ENCODE assay signal across 8 cellular contexts in the genomic region with DNA sequence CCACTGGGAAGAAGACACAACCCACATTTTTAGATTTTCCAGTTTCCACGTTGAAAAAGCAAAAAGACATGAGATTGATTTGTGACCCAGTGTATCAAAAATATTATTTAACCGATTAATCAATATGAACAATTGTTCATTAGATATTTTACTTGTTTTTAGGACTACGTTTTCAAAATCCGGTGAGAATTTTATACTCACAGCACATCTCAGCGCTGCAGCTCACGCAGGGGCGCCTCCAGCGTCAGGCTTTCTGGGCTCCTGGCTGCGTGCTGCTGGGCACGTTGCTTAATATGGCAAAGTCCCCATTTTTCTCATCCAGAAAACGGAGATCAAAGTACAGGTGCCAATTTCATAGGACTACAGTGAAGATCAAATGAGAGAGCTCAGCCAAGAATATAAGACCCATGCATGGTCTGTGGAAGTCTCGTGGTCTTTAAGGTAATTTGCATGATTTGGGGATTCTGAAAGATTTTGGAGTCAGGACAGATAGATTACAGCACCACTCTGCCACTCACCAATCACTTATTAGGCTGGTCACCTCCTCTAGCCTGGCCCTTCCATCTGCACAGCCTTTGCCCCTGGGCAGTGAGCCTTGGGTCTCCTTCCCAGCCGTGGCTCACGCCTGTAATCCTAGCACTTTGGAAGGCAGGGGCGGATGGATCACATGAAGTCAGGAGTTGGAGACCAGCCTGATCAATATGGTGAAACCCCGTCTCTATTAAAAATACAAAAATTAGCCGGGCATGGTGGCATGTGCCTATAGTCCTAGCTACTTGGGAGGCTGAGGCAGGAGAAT. TPM values are rescaled to one million over a fixed set of nuclear protein-coding genes. Genes with fewer than 3 reads are reported as not detected.
DNase-seq lines count a peak whose midpoint lies in the region; ATAC-seq and TF ChIP-seq lines count a peak whose summit lies in the region.

No MANE protein-coding gene starts in this region.

- TF ChIP-seq CTCF in AG04449 (IDR thresholded peaks at IDR 0.05; ENCODE audit: insufficient read depth, low read length, missing control alignments) (peak; percentile 18), heart left ventricle (IDR thresholded peaks at IDR 0.05) (peak in 1 of 12 donors; percentile 11), psoas muscle (IDR thresholded peaks at IDR 0.05) (no peak), GM13976 (IDR thresholded peaks at IDR 0.05; ENCODE audit: borderline replicate concordance, control extremely low read depth, extremely low read depth, insufficient read depth, missing control alignments) (no peak)

- H3K9me3 Mint-ChIP-seq in activated CD4-positive, alpha-beta memory T cell treated with anti-CD3 and anti-CD28 coated beads, Interleukin-2, amount 10 ng/mL, durations not matched to agents 7 days and 5 days = no peaks in the 10 kb centered on the region

- 26 to 29% (median 27%) methylated on average over 17 of the region's 17 CpGs for WGBS in heart left ventricle, 4 donors
- WGBS in psoas muscle, 3 donors = 18 to 21% (median 18%) methylated on average over 17 of the region's 17 CpGs

- peaks cover 6% of the 10 kb centered on the region for H3K27me3 Mint-ChIP-seq in activated CD4-positive, alpha-beta memory T cell treated with anti-CD3 and anti-CD28 coated beads, Interleukin-2, amount 10 ng/mL, durations not matched to agents 7 days and 5 days

- peak overlapping the region; percentile 76 for H3K4me3 Mint-ChIP-seq in activated CD4-positive, alpha-beta memory T cell treated with anti-CD3 and anti-CD28 coated beads, Interleukin-2, amount 10 ng/mL, durations not matched to agents 7 days and 5 days

- intact Hi-C loops in heart left ventricle (cut with DNase I) (loop anchor here in 3 of 10 donors (1.0 to 5.0 kb wide), 4 partner anchors 20 to 50 kb away; partner anchors contain the start of genes IMP4 (in 2 of the 3) and PTPN18 (in 1 of the 3)), psoas muscle (cut with DNase I) (no loop called here)

- H3K27ac ChIP-seq in heart left ventricle (peak overlapping the region; percentile 79 to 94 (median 89)), psoas muscle (peak overlapping the region; percentile 71)

- H3K27me3 ChIP-seq in heart left ventricle (no peaks in the 10 kb centered on the region), psoas muscle (ENCODE audit: insufficient read depth in 3 of 3, low read length in 2 of 3) (no peaks in the 10 kb centered on the region)

- H3K4me3 ChIP-seq in AG04449 (ENCODE audit: low read depth, low read length) = peak overlapping the region; percentile 72
- H3K4me3 ChIP-seq in heart left ventricle = peak overlapping the region; percentile 36 to 84 (median 74)
- peak overlapping the region; percentile 78 for H3K4me3 ChIP-seq in psoas muscle

- H3K27ac Mint-ChIP-seq in activated CD4-positive, alpha-beta memory T cell treated with anti-CD3 and anti-CD28 coated beads, Interleukin-2, amount 10 ng/mL, durations not matched to agents 7 days and 5 days = no peak overlapping the region

- peaks cover 16% of the 10 kb centered on the region for H3K4me1 Mint-ChIP-seq in activated CD4-positive, alpha-beta memory T cell treated with anti-CD3 and anti-CD28 coated beads, Interleukin-2, amount 10 ng/mL, durations not matched to agents 7 days and 5 days

- no peaks in the 10 kb centered on the region for H3K9me3 ChIP-seq in heart left ventricle
- H3K9me3 ChIP-seq in psoas muscle = no peaks in the 10 kb centered on the region

- no peak for TF ChIP-seq POLR2A in heart left ventricle (IDR thresholded peaks at IDR 0.05)

- CTCF ChIA-PET in AG04449 (lab: Yijun Ruan, JAX) = interaction anchor here (6.9 kb wide), 1 partner anchor 19 kb away, joined by 37 read pairs; no protein-coding TSS in a partner anchor
- CTCF ChIA-PET in activated CD4-positive, alpha-beta memory T cell treated with anti-CD3 and anti-CD28 coated beads, Interleukin-2, amount 10 ng/mL, durations not matched to agents 7 days and 5 days (lab: Charles Lee) = no interaction called here

- H3K36me3 ChIP-seq in heart left ventricle (no peaks in the 10 kb centered on the region), psoas muscle (ENCODE audit: insufficient read depth in 1 of 2, low read depth in 1 of 2) (no peaks in the 10 kb centered on the region)

- in situ Hi-C loops in GM13976 (cut with MboI; ENCODE audit: low sequenced_read_pairs, unreplicated experiment) = no loop called here

- DNase-seq in AG04449 (ENCODE audit: low read depth, low spot score) (no peak), HCEC 1CT (peak; percentile 35), heart left ventricle (no peak), psoas muscle (peak in 1 of 2 donors; percentile 26), GM13976 (ENCODE audit: low spot score) (no peak)
- DNase-seq in activated CD4-positive, alpha-beta memory T cell treated with anti-CD3 and anti-CD28 coated beads, Interleukin-2, amount 10 ng/mL, durations not matched to agents 7 days and 5 days = no peak
- DNase-seq in stimulated activated CD4-positive, alpha-beta T cell treated with anti-CD3 and anti-CD28 coated beads, Interleukin-4, amount 100 ng/mL, for 24 hours = no peak

- ATAC-seq in heart left ventricle (peak in 1 of 4 donors; percentile 14), psoas muscle (peak in 1 of 4 donors; percentile 27), GM19397 (IDR thresholded peaks at IDR 0.05; ENCODE audit: unreplicated experiment) (no peak)

- peaks cover 0 to 44% (median 28%) of the 10 kb centered on the region in 12 donors for H3K4me1 ChIP-seq in heart left ventricle
- H3K4me1 ChIP-seq in psoas muscle = peaks cover 7% of the 10 kb centered on the region

- H3K36me3 Mint-ChIP-seq in activated CD4-positive, alpha-beta memory T cell treated with anti-CD3 and anti-CD28 coated beads, Interleukin-2, amount 10 ng/mL, durations not matched to agents 7 days and 5 days (ENCODE audit: low read depth) = peaks cover 6% of the 10 kb centered on the region

- POLR2A ChIA-PET in AG04449 (lab: Yijun Ruan, JAX) = no interaction called here
- POLR2A ChIA-PET in activated CD4-positive, alpha-beta memory T cell treated with anti-CD3 and anti-CD28 coated beads, Interleukin-2, amount 10 ng/mL, durations not matched to agents 7 days and 5 days (lab: Charles Lee) = interaction anchor here (1.0 to 1.1 kb wide), 2 partner anchors 19 to 49 kb away, joined by 3 read pairs; partner anchors contain the start of gene IMP4

RNA-seq across cellular contexts. Expression of gene PTPN18, which starts 36.2 kb away (rescaled TPM):
- total RNA-seq in activated CD4-positive, alpha-beta memory T cell treated with anti-CD3 and anti-CD28 coated beads, Interleukin-2, amount 10 ng/mL, durations not matched to agents 7 days and 5 days = 10 to 100 TPM; 98.0 to 98.6 TPM
- total RNA-seq in heart left ventricle (10 to 100 TPM in 8 of 9 donors, 1 to 10 TPM in 1; 9.7 to 42.5 (median 11.1) TPM), psoas muscle (10 to 100 TPM in 1 of 4 donors, 1 to 10 TPM in 3; 6.4 to 10.5 (median 8.6) TPM)
- polyA plus RNA-seq in heart left ventricle (10 to 100 TPM; 16.3 to 16.8 TPM), psoas muscle (1 to 10 TPM; 6.0 to 8.7 (median 8.6) TPM)

RNA-seq across cellular contexts. Expression of gene IMP4, which starts 49.4 kb away (rescaled TPM):
- 10 to 100 TPM; 57.7 to 58.9 TPM for total RNA-seq in activated CD4-positive, alpha-beta memory T cell treated with anti-CD3 and anti-CD28 coated beads, Interleukin-2, amount 10 ng/mL, durations not matched to agents 7 days and 5 days
- total RNA-seq in heart left ventricle = 100 to 1,000 TPM in 2 of 9 donors, 10 to 100 TPM in 7; 55.8 to 130 (median 68.5) TPM
- 100 to 1,000 TPM in 1 of 2 donors, 10 to 100 TPM in 1; 73.7 to 209 TPM for polyA plus RNA-seq in heart left ventricle
- 100 to 1,000 TPM in 3 of 4 donors, 10 to 100 TPM in 1; 74.4 to 118 (median 105) TPM for total RNA-seq in psoas muscle
- 100 to 1,000 TPM; 148 to 270 (median 194) TPM for polyA plus RNA-seq in psoas muscle
